8 cellular contexts compared by ENCODE assay signal in genomic region chr12:122062832-122063690, GRCh38. TPM values are rescaled to one million over a fixed set of nuclear protein-coding genes. Genes with fewer than 3 reads are reported as not detected.
DNase-seq lines count a peak whose midpoint lies in the region; ATAC-seq and TF ChIP-seq lines count a peak whose summit lies in the region.

No MANE protein-coding gene starts in this region.

- H3K4me3 Mint-ChIP-seq in neural crest cell: peak overlapping the region; percentile 45

- H3K9me3 Mint-ChIP-seq in neural crest cell: no peaks in the 10 kb centered on the region

- TF ChIP-seq CTCF in neural crest cell (conservative IDR thresholded peaks at IDR 0.05): no peak

- ATAC-seq in Right ventricle myocardium inferior (peak; percentile 72), HG03469 (IDR thresholded peaks at IDR 0.05; ENCODE audit: unreplicated experiment) (no peak)

- peaks cover 7% of the 10 kb centered on the region for H3K36me3 Mint-ChIP-seq in neural crest cell (ENCODE audit: low read depth)

- peaks cover 35% of the 10 kb centered on the region for H3K4me1 Mint-ChIP-seq in neural crest cell

- no peak for DNase-seq in Right ventricle myocardium inferior (ENCODE audit: missing footprints)
- no peak for DNase-seq in cardiac septum (ENCODE audit: low spot score)
- peak; percentile 79 for DNase-seq in SK-N-DZ (ENCODE audit: low spot score)
- DNase-seq in fibroblast of gingiva (ENCODE audit: low read depth): peak; percentile 59
- DNase-seq in neural crest cell (ENCODE audit: low read depth, low spot score): no peak
- DNase-seq in T-helper 9 cell: no peak
- DNase-seq in activated CD4-positive, alpha-beta T cell treated with anti-CD3 and anti-CD28 coated beads, Interleukin-2, amount 50 U/mL, for 4 hours: no peak

- peak overlapping the region; percentile 54 for H3K27ac Mint-ChIP-seq in neural crest cell (ENCODE audit: unreplicated experiment)

- peaks cover 4% of the 10 kb centered on the region for H3K27me3 Mint-ChIP-seq in neural crest cell (ENCODE audit: low read depth)

- intact Hi-C loops in Right ventricle myocardium inferior (cut with DNase I): loop anchor here (5.0 kb wide), 1 partner anchor 44 kb away; no protein-coding TSS in a partner anchor
- intact Hi-C loops in cardiac septum (cut with DNase I): no loop called here

RNA-seq across cellular contexts. Expression of gene MLXIP, which starts 15.5 kb away (rescaled TPM):
- total RNA-seq in Right ventricle myocardium inferior (25.7 TPM), cardiac septum (24.7 TPM), neural crest cell (39.8 and 44.5 TPM in 2 replicates)
- 15.9 and 17.4 TPM in 2 replicates for polyA plus RNA-seq in SK-N-DZ (2014; cell fraction: cytosol; rRNA removed)
- 19.5 and 42.0 TPM in 2 replicates for polyA plus RNA-seq in SK-N-DZ (2014; cell fraction: nucleus; rRNA removed)

RNA-seq across cellular contexts. Expression of gene BCL7A, which starts 41.4 kb away (rescaled TPM):
- 15.8 TPM for total RNA-seq in Right ventricle myocardium inferior
- total RNA-seq in cardiac septum: 18.2 TPM
- polyA plus RNA-seq in SK-N-DZ (2014; cell fraction: cytosol; rRNA removed): 57.4 and 60.7 TPM in 2 replicates
- polyA plus RNA-seq in SK-N-DZ (2014; cell fraction: nucleus; rRNA removed): 21.8 and 23.0 TPM in 2 replicates
- 57.4 and 60.1 TPM in 2 replicates for total RNA-seq in neural crest cell

Comparison
In these comparisons a context has a peak if more than half of its experiments do, and no peak if none do; other contexts are left out.
1. DNase-seq: peak in SK-N-DZ (single experiment) and fibroblast of gingiva (single experiment); none in Right ventricle myocardium inferior (single experiment), cardiac septum (single experiment), neural crest cell (single experiment), T-helper 9 cell (single experiment) and activated CD4-positive, alpha-beta T cell treated with anti-CD3 and anti-CD28 coated beads, Interleukin-2, amount 50 U/mL, for 4 hours (0 of 2).